3 cellular contexts compared by ENCODE assay signal in the genomic region with DNA sequence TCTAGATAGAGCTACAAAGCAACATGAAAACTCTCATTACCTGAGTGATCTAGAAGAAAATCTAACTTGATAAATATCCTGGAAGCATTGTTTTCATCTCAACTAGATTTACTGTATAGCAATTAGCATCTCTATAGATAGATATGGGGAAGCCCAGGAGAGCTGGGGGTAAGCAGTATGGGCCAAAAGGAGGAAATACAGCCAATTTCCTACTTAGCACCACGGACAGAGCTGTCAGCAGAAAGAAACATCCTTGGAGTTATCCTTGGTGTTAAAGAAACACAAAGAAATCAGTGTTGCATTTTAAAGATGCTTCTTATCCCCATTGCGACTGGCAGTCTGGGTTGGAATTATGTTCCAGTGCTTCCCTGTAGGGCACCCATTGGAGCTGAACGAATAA.
TF ChIP-seq lines count a peak whose summit lies in the region.

No MANE protein-coding gene starts in this region.

TF ChIP-seq in A549, 52 proteins besides CTCF, POLR2A, EP300 and RAD21 (continued from another document):
- TF ChIP-seq REST (IDR thresholded peaks at IDR 0.05) (peak; percentile 73), CEBPB (IDR thresholded peaks at IDR 0.05) (no peak)

TF ChIP-seq in HCT116, 20 proteins besides CTCF, POLR2A, EP300 and RAD21 (continued from another document):
- TF ChIP-seq REST (IDR thresholded peaks at IDR 0.05; ENCODE audit: low read depth) (peak; percentile 77), TCF7L2 (IDR thresholded peaks at IDR 0.05; ENCODE audit: borderline replicate concordance, extremely low read depth, insufficient read depth, insufficient read length) (no peak)

TF ChIP-seq in SK-N-SH treated with all-trans-retinoic acid at 6 μM for 48 hours, 23 proteins besides CTCF, POLR2A, EP300 and RAD21 (continued from another document):
- TF ChIP-seq, protein P1, sequence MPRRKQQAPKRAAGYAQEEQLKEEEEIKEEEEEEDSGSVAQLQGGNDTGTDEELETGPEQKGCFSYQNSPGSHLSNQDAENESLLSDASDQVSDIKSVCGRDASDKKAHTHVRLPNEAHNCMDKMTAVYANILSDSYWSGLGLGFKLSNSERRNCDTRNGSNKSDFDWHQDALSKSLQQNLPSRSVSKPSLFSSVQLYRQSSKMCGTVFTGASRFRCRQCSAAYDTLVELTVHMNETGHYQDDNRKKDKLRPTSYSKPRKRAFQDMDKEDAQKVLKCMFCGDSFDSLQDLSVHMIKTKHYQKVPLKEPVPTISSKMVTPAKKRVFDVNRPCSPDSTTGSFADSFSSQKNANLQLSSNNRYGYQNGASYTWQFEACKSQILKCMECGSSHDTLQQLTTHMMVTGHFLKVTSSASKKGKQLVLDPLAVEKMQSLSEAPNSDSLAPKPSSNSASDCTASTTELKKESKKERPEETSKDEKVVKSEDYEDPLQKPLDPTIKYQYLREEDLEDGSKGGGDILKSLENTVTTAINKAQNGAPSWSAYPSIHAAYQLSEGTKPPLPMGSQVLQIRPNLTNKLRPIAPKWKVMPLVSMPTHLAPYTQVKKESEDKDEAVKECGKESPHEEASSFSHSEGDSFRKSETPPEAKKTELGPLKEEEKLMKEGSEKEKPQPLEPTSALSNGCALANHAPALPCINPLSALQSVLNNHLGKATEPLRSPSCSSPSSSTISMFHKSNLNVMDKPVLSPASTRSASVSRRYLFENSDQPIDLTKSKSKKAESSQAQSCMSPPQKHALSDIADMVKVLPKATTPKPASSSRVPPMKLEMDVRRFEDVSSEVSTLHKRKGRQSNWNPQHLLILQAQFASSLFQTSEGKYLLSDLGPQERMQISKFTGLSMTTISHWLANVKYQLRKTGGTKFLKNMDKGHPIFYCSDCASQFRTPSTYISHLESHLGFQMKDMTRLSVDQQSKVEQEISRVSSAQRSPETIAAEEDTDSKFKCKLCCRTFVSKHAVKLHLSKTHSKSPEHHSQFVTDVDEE (CRISPR knock-in tag; IDR thresholded peaks at IDR 0.05) = no peak
- TF ChIP-seq ZC3H10 (CRISPR knock-in tag; IDR thresholded peaks at IDR 0.05) (no peak), ESRRG (CRISPR knock-in tag; IDR thresholded peaks at IDR 0.05) (no peak), BACH2 (CRISPR knock-in tag; IDR thresholded peaks at IDR 0.05; ENCODE audit: borderline replicate concordance) (no peak), TCF4 (CRISPR knock-in tag; IDR thresholded peaks at IDR 0.05; ENCODE audit: borderline replicate concordance) (no peak), ZFP30 (CRISPR knock-in tag; IDR thresholded peaks at IDR 0.05) (no peak), ZFP3 (CRISPR knock-in tag; IDR thresholded peaks at IDR 0.05) (no peak), PPARA (CRISPR knock-in tag; IDR thresholded peaks at IDR 0.05; ENCODE audit: borderline replicate concordance) (no peak), SNAI2 (CRISPR knock-in tag; IDR thresholded peaks at IDR 0.05) (no peak), ISL1 (CRISPR knock-in tag; IDR thresholded peaks at IDR 0.05) (no peak), GLIS3 (CRISPR knock-in tag; IDR thresholded peaks at IDR 0.05) (no peak), TOX (CRISPR knock-in tag; IDR thresholded peaks at IDR 0.05; ENCODE audit: borderline replicate concordance) (no peak)
- TF ChIP-seq, protein P2, sequence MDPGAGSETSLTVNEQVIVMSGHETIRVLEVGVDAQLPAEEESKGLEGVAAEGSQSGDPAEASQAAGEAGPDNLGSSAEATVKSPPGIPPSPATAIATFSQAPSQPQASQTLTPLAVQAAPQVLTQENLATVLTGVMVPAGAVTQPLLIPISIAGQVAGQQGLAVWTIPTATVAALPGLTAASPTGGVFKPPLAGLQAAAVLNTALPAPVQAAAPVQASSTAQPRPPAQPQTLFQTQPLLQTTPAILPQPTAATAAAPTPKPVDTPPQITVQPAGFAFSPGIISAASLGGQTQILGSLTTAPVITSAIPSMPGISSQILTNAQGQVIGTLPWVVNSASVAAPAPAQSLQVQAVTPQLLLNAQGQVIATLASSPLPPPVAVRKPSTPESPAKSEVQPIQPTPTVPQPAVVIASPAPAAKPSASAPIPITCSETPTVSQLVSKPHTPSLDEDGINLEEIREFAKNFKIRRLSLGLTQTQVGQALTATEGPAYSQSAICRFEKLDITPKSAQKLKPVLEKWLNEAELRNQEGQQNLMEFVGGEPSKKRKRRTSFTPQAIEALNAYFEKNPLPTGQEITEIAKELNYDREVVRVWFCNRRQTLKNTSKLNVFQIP (CRISPR knock-in tag; IDR thresholded peaks at IDR 0.05; ENCODE audit: borderline replicate concordance, low read depth) = no peak
TF ChIP-seq in SK-N-SH treated with all-trans-retinoic acid at 6 μM for 48 hours: peak in this region for 0.
